In the genomic region with DNA sequence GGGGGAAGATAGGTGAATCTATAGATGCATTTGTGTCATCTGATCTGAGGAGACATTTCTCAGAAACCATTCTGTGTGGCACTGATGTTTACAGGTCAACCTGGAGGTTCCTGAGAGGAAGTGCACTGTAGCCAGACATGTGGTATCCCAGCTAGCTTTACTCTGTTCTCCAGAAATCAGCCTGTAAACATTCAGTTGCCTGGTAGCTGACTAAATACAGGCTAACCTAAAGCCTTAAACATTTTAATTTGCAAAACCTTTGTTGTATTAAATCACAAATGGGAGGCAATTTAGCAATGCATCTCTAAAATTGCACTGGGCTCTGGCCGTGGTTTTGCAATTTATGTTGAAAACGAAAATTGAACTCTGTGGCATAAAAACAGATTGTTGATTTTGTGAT, we compare ENCODE assay signal across 13 cellular contexts.
DNase-seq lines count a peak whose midpoint lies in the region; ATAC-seq and TF ChIP-seq lines count a peak whose summit lies in the region.
"Had no signal": no experiment of that assay in that cellular context is flagged by ENCODE, and none has a peak within 500 bp of the region (broad histone marks: within the 10 kb centered on the region; RNA-seq: fewer than 3 reads in every experiment).

No MANE protein-coding gene starts in this region.

- H3K4me1 ChIP-seq in DND-41 (ENCODE audit: insufficient read depth, low read length) (peaks cover 57% of the 10 kb centered on the region), esophagus muscularis mucosa (peaks cover 29 to 46% (median 41%) of the 10 kb centered on the region in 4 donors)

- H3K4me3 ChIP-seq in AG10803 (ENCODE audit: low read length) (no peak overlapping the region), DND-41 (ENCODE audit: low read depth in 1 of 2, low read length in 2 of 2) (no peak overlapping the region), esophagus muscularis mucosa (no peak overlapping the region)

- intact Hi-C loops in esophagus muscularis mucosa (cut with DNase I) = no loop called here

- H2AFZ ChIP-seq in DND-41 (ENCODE audit: low read depth, low read length) = no peak overlapping the region

- WGBS in esophagus muscularis mucosa = 76% methylated on average over 2 of the region's 2 CpGs

- no peak overlapping the region for H3K9ac ChIP-seq in DND-41 (ENCODE audit: low read depth, low read length)
- H3K9ac ChIP-seq: KMS-11 had no signal

- no peak for TF ChIP-seq POLR2A in esophagus muscularis mucosa (IDR thresholded peaks at IDR 0.05; ENCODE audit: low read depth)

- no peak overlapping the region for H3K4me2 ChIP-seq in DND-41 (ENCODE audit: insufficient read depth, low read length)
- H3K4me2 ChIP-seq: KMS-11 had no signal

- no peaks in the 10 kb centered on the region for H4K20me1 ChIP-seq in DND-41 (ENCODE audit: insufficient read depth, low read length)

- peaks cover 14% of the 10 kb centered on the region for H3K4me1 Mint-ChIP-seq in activated T-helper 17 cell treated with anti-CD3 and anti-CD28 coated beads, Interleukin-2, amount 50 U/mL, for 72 hours
- no peaks in the 10 kb centered on the region for H3K4me1 Mint-ChIP-seq in immature natural killer cell

- TF ChIP-seq CTCF in AG10803 (conservative IDR thresholded peaks at IDR 0.05; ENCODE audit: low read length) (no peak), DND-41 (IDR thresholded peaks at IDR 0.05; ENCODE audit: borderline replicate concordance, extremely low read depth, low read length, poor library complexity, severe bottlenecking) (no peak), esophagus muscularis mucosa (IDR thresholded peaks at IDR 0.05) (no peak)

- H3K36me3 Mint-ChIP-seq in activated T-helper 17 cell treated with anti-CD3 and anti-CD28 coated beads, Interleukin-2, amount 50 U/mL, for 72 hours (ENCODE audit: low read depth) = no peaks in the 10 kb centered on the region
- H3K36me3 Mint-ChIP-seq in immature natural killer cell = peaks cover 0 to 4% (median under 1%) of the 10 kb centered on the region in 3 donors

- TF ChIP-seq EP300 in esophagus muscularis mucosa (IDR thresholded peaks at IDR 0.05) = no peak

- H3K27ac ChIP-seq in DND-41 (ENCODE audit: low read length) (peak overlapping the region; percentile 95), esophagus muscularis mucosa (replicated peaks in 1 of 4) (no peak overlapping the region)
- H3K27ac ChIP-seq: KMS-11 had no signal

- peaks cover 7% of the 10 kb centered on the region for H3K79me2 ChIP-seq in DND-41 (ENCODE audit: insufficient read depth, low read length)

- H3K27ac Mint-ChIP-seq in activated T-helper 17 cell treated with anti-CD3 and anti-CD28 coated beads, Interleukin-2, amount 50 U/mL, for 72 hours = peak overlapping the region; percentile 60
- H3K27ac Mint-ChIP-seq in immature natural killer cell = peak overlapping the region in 1 of 6 donors; percentile 94
- H3K27ac Mint-ChIP-seq: nephron progenitor cell had no signal

- H3K27me3 Mint-ChIP-seq in activated T-helper 17 cell treated with anti-CD3 and anti-CD28 coated beads, Interleukin-2, amount 50 U/mL, for 72 hours = no peaks in the 10 kb centered on the region
- peaks cover 0 to 7% (median 4%) of the 10 kb centered on the region in 3 donors for H3K27me3 Mint-ChIP-seq in immature natural killer cell (ENCODE audit: low read depth in 3 of 3)

- no peaks in the 10 kb centered on the region for H3K9me3 Mint-ChIP-seq in activated T-helper 17 cell treated with anti-CD3 and anti-CD28 coated beads, Interleukin-2, amount 50 U/mL, for 72 hours
- no peaks in the 10 kb centered on the region for H3K9me3 Mint-ChIP-seq in immature natural killer cell
- H3K9me3 Mint-ChIP-seq: nephron progenitor cell had no signal

- no peak overlapping the region for H3K4me3 Mint-ChIP-seq in activated T-helper 17 cell treated with anti-CD3 and anti-CD28 coated beads, Interleukin-2, amount 50 U/mL, for 72 hours
- H3K4me3 Mint-ChIP-seq in immature natural killer cell = peak overlapping the region in 2 of 5 donors; percentile 64 to 74
- H3K4me3 Mint-ChIP-seq: nephron progenitor cell had no signal

- H3K27me3 ChIP-seq in DND-41 (ENCODE audit: insufficient read depth, low read length, poor library complexity) = no peaks in the 10 kb centered on the region
- H3K27me3 ChIP-seq in esophagus muscularis mucosa = no peaks in the 10 kb centered on the region

- ATAC-seq in DND-41 (ENCODE audit: insufficient read depth, low read depth) (no peak), HG02571 (IDR thresholded peaks at IDR 0.05; ENCODE audit: unreplicated experiment) (no peak)
- peak; percentile 30 for ATAC-seq in activated T-helper 17 cell treated with anti-CD3 and anti-CD28 coated beads, Interleukin-2, amount 50 U/mL, for 72 hours (replicated peaks)

- H3K9me3 ChIP-seq in DND-41 (ENCODE audit: insufficient read depth, low read length, severe bottlenecking) (no peaks in the 10 kb centered on the region), esophagus muscularis mucosa (no peaks in the 10 kb centered on the region)

- DNase-seq in AG10803 (ENCODE audit: low read depth) = peak; percentile 40
- DNase-seq in DND-41 = no peak
- DNase-seq in immature natural killer cell = peak; percentile 29 to 47 (median 38)
- DNase-seq in DMS53 treated with DMSO at 0.1 percent for 48 hours (lab: John Stamatoyannopoulos, UW; ENCODE audit: unreplicated experiment) = no peak
- no peak for DNase-seq in esophagus muscularis mucosa (ENCODE audit: extremely low spot score)
- no peak for DNase-seq in NCI-H1930 (lab: John Stamatoyannopoulos, UW)
- DNase-seq: activated CD4-positive, alpha-beta T cell treated with anti-CD3 and anti-CD28 coated beads for 1 hour; left cardiac atrium; nephron progenitor cell; stimulated activated CD4-positive, alpha-beta T cell treated with anti-CD3 and anti-CD28 coated beads, Interleukin-4, amount 100 ng/mL, for 1 hour had no signal

- H3K36me3 ChIP-seq in DND-41 (ENCODE audit: insufficient read depth, low read length) (no peaks in the 10 kb centered on the region), esophagus muscularis mucosa (no peaks in the 10 kb centered on the region)

Comparison
In these comparisons a context has a peak if more than half of its experiments do, and no peak if none do; other contexts are left out.
1. DNase-seq: peak in AG10803 (single experiment) and immature natural killer cell (3 of 3); none in DND-41 (single experiment), DMS53 treated with DMSO at 0.1 percent for 48 hours (single experiment), esophagus muscularis mucosa (single experiment) and NCI-H1930 (0 of 2).